Comparison of ENCODE assay signal across 1 cellular context in genomic region chr11:68479390-68479789, GRCh38.
TF ChIP-seq lines count a peak whose summit lies in the region.

No MANE protein-coding gene starts in this region.

TF ChIP-seq in GM12878, 131 proteins besides CTCF, POLR2A, EP300 and RAD21 (continued from another document):
- no peak for TF ChIP-seq ETV6 (conservative IDR thresholded peaks at IDR 0.05 in 1 of 2, IDR thresholded peaks at IDR 0.05 in 1 of 2; ENCODE audit: borderline replicate concordance in 1 of 2, low read depth in 1 of 2)
